1 cellular context compared by ENCODE assay signal in the genomic region with DNA sequence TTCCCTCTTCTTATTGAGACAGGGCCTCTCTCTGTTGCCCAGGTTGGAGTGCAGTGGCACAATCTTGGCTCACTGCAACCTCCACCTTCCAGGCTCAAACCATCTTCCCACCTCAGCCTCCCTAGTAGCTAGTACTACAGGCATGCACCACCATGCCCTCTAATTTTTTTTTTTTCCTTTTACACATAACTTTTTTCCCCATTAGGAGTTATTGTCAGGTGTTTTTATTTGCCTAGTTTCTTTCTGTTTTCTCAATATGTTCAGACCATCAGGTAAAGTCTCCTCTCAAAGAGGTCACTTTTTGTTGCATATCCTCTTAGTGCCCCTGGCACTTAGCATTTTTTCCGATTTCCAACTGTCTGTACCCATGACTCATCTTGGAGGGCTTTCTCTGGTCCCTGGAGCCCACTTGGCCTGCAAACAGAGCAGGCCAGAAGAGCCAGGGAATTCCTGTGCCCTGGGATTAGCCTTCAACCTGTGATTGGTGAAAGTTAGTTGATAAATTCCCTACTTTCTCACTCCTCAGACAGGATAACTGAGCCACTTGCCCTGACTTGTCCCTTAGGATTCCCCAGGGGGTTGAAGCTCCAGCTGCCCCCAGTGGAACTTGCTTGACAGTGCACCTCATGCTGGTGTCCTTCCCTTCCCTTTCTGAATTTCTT.
TF ChIP-seq lines count a peak whose summit lies in the region.

No MANE protein-coding gene starts in this region.

TF ChIP-seq in HEK293, 187 proteins besides CTCF, POLR2A, EP300 and RAD21 (continued from another document and continues in another):
- no peak for TF ChIP-seq ZNF202 (tag by site-specific recombination; IDR thresholded peaks at IDR 0.05; ENCODE audit: borderline replicate concordance)
- TF ChIP-seq ZNF274 (IDR thresholded peaks at IDR 0.05; ENCODE audit: low read length): no peak
- TF ChIP-seq ZNF274 (tag by site-specific recombination; IDR thresholded peaks at IDR 0.05; ENCODE audit: borderline replicate concordance): no peak; the same call in 1 of the 2 replicates
- TF ChIP-seq ZBTB7A (tag by site-specific recombination; IDR thresholded peaks at IDR 0.05; ENCODE audit: low read depth): no peak
- TF ChIP-seq, protein P1, sequence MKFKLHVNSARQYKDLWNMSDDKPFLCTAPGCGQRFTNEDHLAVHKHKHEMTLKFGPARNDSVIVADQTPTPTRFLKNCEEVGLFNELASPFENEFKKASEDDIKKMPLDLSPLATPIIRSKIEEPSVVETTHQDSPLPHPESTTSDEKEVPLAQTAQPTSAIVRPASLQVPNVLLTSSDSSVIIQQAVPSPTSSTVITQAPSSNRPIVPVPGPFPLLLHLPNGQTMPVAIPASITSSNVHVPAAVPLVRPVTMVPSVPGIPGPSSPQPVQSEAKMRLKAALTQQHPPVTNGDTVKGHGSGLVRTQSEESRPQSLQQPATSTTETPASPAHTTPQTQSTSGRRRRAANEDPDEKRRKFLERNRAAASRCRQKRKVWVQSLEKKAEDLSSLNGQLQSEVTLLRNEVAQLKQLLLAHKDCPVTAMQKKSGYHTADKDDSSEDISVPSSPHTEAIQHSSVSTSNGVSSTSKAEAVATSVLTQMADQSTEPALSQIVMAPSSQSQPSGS (tag by site-specific recombination; IDR thresholded peaks at IDR 0.05; ENCODE audit: low read depth): no peak
- peak; percentile 67; the same call in 1 of the 2 replicates for TF ChIP-seq ZXDB (tag by site-specific recombination; IDR thresholded peaks at IDR 0.05)
- no peak; the same call in 1 of the 2 replicates for TF ChIP-seq ZNF501 (tag by site-specific recombination; IDR thresholded peaks at IDR 0.05)
- no peak for TF ChIP-seq TCF7L2 (IDR thresholded peaks at IDR 0.05; ENCODE audit: borderline replicate concordance, low read depth, low read length)
- no peak for TF ChIP-seq ZBTB21 (tag by site-specific recombination; IDR thresholded peaks at IDR 0.05)
- TF ChIP-seq ZNF621 (tag by site-specific recombination; IDR thresholded peaks at IDR 0.05): no peak
- TF ChIP-seq ZNF837 (tag by site-specific recombination; IDR thresholded peaks at IDR 0.05): no peak
- TF ChIP-seq ZNF398 (tag by site-specific recombination; IDR thresholded peaks at IDR 0.05): no peak
- TF ChIP-seq, protein P2, sequence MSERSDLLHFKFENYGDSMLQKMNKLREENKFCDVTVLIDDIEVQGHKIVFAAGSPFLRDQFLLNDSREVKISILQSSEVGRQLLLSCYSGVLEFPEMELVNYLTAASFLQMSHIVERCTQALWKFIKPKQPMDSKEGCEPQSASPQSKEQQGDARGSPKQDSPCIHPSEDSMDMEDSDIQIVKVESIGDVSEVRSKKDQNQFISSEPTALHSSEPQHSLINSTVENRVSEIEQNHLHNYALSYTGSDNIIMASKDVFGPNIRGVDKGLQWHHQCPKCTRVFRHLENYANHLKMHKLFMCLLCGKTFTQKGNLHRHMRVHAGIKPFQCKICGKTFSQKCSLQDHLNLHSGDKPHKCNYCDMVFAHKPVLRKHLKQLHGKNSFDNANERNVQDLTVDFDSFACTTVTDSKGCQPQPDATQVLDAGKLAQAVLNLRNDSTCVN (tag by site-specific recombination; optimal IDR thresholded peaks at IDR 0.05): no peak
- no peak for TF ChIP-seq HOXA7 (CRISPR knock-in tag; IDR thresholded peaks at IDR 0.05; ENCODE audit: borderline replicate concordance)
- no peak for TF ChIP-seq KLF16 (tag by site-specific recombination; IDR thresholded peaks at IDR 0.05)
- no peak for TF ChIP-seq ZNF654 (tag by site-specific recombination; IDR thresholded peaks at IDR 0.05; ENCODE audit: low read depth)
- TF ChIP-seq ZNF366 (tag by site-specific recombination; conservative IDR thresholded peaks at IDR 0.05): peak; percentile 82
- peak; percentile 98 for TF ChIP-seq ZBTB48 (tag by site-specific recombination; IDR thresholded peaks at IDR 0.05)
- TF ChIP-seq, protein P3, sequence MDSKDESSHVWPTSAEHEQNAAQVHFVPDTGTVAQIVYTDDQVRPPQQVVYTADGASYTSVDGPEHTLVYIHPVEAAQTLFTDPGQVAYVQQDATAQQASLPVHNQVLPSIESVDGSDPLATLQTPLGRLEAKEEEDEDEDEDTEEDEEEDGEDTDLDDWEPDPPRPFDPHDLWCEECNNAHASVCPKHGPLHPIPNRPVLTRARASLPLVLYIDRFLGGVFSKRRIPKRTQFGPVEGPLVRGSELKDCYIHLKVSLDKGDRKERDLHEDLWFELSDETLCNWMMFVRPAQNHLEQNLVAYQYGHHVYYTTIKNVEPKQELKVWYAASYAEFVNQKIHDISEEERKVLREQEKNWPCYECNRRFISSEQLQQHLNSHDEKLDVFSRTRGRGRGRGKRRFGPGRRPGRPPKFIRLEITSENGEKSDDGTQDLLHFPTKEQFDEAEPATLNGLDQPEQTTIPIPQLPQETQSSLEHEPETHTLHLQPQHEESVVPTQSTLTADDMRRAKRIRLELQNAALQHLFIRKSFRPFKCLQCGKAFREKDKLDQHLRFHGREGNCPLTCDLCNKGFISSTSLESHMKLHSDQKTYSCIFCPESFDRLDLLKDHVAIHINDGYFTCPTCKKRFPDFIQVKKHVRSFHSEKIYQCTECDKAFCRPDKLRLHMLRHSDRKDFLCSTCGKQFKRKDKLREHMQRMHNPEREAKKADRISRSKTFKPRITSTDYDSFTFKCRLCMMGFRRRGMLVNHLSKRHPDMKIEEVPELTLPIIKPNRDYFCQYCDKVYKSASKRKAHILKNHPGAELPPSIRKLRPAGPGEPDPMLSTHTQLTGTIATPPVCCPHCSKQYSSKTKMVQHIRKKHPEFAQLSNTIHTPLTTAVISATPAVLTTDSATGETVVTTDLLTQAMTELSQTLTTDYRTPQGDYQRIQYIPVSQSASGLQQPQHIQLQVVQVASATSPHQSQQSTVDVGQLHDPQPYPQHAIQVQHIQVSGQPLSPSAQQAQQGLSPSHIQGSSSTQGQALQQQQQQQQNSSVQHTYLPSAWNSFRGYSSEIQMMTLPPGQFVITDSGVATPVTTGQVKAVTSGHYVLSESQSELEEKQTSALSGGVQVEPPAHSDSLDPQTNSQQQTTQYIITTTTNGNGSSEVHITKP (tag by site-specific recombination; IDR thresholded peaks at IDR 0.05): peak; percentile 75
- no peak for TF ChIP-seq OVOL3 (tag by site-specific recombination; IDR thresholded peaks at IDR 0.05)
- TF ChIP-seq ZNF112 (tag by site-specific recombination; IDR thresholded peaks at IDR 0.05): no peak
- TF ChIP-seq ZIC2 (tag by site-specific recombination; IDR thresholded peaks at IDR 0.05): peak; percentile 59; the same call in 1 of the 2 replicates
- TF ChIP-seq ZNF404 (tag by site-specific recombination; IDR thresholded peaks at IDR 0.05): no peak
- no peak for TF ChIP-seq ZNF174 (tag by site-specific recombination; IDR thresholded peaks at IDR 0.05)
- TF ChIP-seq ZNF791 (tag by site-specific recombination; IDR thresholded peaks at IDR 0.05): no peak
- no peak for TF ChIP-seq ZNF571 (tag by site-specific recombination; IDR thresholded peaks at IDR 0.05)
- TF ChIP-seq ZNF341 (tag by site-specific recombination; IDR thresholded peaks at IDR 0.05; ENCODE audit: low read depth): peak; percentile 40; the same call in 1 of the 2 replicates
- TF ChIP-seq, protein P4, sequence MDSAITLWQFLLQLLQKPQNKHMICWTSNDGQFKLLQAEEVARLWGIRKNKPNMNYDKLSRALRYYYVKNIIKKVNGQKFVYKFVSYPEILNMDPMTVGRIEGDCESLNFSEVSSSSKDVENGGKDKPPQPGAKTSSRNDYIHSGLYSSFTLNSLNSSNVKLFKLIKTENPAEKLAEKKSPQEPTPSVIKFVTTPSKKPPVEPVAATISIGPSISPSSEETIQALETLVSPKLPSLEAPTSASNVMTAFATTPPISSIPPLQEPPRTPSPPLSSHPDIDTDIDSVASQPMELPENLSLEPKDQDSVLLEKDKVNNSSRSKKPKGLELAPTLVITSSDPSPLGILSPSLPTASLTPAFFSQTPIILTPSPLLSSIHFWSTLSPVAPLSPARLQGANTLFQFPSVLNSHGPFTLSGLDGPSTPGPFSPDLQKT (IDR thresholded peaks at IDR 0.05; ENCODE audit: borderline replicate concordance, low read depth, low read length): no peak
- no peak for TF ChIP-seq ZNF747 (tag by site-specific recombination; IDR thresholded peaks at IDR 0.05)
- no peak for TF ChIP-seq YY2 (tag by site-specific recombination; IDR thresholded peaks at IDR 0.05)
- peak; percentile 43 for TF ChIP-seq ZNF2 (tag by site-specific recombination; IDR thresholded peaks at IDR 0.05)
- TF ChIP-seq REPIN1 (tag by site-specific recombination; IDR thresholded peaks at IDR 0.05; ENCODE audit: low read depth): no peak
- TF ChIP-seq ZNF266 (tag by site-specific recombination; IDR thresholded peaks at IDR 0.05; ENCODE audit: low read depth): no peak
- no peak for TF ChIP-seq SP3 (tag by site-specific recombination; IDR thresholded peaks at IDR 0.05)
- TF ChIP-seq ZNF76 (tag by site-specific recombination; IDR thresholded peaks at IDR 0.05; ENCODE audit: borderline replicate concordance, low read depth): no peak
- no peak for TF ChIP-seq BCL11A (tag by site-specific recombination; IDR thresholded peaks at IDR 0.05; ENCODE audit: low read depth)
- no peak for TF ChIP-seq ZNF132 (tag by site-specific recombination; IDR thresholded peaks at IDR 0.05; ENCODE audit: borderline replicate concordance)
- TF ChIP-seq ZNF23 (tag by site-specific recombination; IDR thresholded peaks at IDR 0.05; ENCODE audit: borderline replicate concordance): no peak
- TF ChIP-seq ZBTB1 (tag by site-specific recombination; IDR thresholded peaks at IDR 0.05): no peak
- no peak for TF ChIP-seq KLF1 (tag by site-specific recombination; IDR thresholded peaks at IDR 0.05)
- TF ChIP-seq, protein P5, sequence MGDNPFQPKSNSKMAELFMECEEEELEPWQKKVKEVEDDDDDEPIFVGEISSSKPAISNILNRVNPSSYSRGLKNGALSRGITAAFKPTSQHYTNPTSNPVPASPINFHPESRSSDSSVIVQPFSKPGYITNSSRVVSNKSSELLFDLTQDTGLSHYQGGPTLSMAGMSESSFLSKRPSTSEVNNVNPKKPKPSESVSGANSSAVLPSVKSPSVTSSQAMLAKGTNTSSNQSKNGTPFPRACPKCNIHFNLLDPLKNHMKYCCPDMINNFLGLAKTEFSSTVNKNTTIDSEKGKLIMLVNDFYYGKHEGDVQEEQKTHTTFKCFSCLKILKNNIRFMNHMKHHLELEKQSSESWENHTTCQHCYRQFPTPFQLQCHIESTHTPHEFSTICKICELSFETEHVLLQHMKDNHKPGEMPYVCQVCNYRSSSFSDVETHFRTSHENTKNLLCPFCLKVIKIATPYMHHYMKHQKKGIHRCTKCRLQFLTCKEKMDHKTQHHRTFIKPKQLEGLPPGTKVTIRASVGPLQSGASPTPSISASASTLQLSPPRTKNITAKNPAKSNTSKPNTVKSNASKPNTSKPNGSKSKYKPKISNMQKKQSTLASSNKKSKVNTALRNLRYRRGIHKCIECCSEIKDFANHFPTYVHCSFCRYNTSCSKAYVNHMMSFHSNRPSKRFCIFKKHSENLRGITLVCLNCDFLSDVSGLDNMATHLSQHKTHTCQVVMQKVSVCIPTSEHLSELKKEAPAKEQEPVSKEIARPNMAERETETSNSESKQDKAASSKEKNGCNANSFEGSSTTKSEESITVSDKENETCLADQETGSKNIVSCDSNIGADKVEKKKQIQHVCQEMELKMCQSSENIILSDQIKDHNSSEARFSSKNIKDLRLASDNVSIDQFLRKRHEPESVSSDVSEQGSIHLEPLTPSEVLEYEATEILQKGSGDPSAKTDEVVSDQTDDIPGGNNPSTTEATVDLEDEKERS (tag by site-specific recombination; IDR thresholded peaks at IDR 0.05): no peak
- peak; percentile 99 for TF ChIP-seq PRDM1 (tag by site-specific recombination; IDR thresholded peaks at IDR 0.05)
- TF ChIP-seq ZSCAN23 (tag by site-specific recombination; IDR thresholded peaks at IDR 0.05): no peak
- TF ChIP-seq SCRT2 (tag by site-specific recombination; IDR thresholded peaks at IDR 0.05): no peak
- TF ChIP-seq ZNF350 (tag by site-specific recombination; IDR thresholded peaks at IDR 0.05): no peak
- TF ChIP-seq BCL11B (tag by site-specific recombination; IDR thresholded peaks at IDR 0.05; ENCODE audit: low read depth): no peak
- TF ChIP-seq HIC1 (tag by site-specific recombination; IDR thresholded peaks at IDR 0.05): no peak
- TF ChIP-seq ZNF184 (tag by site-specific recombination; IDR thresholded peaks at IDR 0.05): 0 out of 2 replicates have a peak, but pooled peaks have one; percentile 65
- TF ChIP-seq ZSCAN30 (tag by site-specific recombination; IDR thresholded peaks at IDR 0.05): peak; percentile 58; the same call in 1 of the 2 replicates
- no peak; the same call in 1 of the 2 replicates for TF ChIP-seq ZNF580 (tag by site-specific recombination; IDR thresholded peaks at IDR 0.05)
